ENCODE assay signal across 11 cellular contexts in the genomic region with DNA sequence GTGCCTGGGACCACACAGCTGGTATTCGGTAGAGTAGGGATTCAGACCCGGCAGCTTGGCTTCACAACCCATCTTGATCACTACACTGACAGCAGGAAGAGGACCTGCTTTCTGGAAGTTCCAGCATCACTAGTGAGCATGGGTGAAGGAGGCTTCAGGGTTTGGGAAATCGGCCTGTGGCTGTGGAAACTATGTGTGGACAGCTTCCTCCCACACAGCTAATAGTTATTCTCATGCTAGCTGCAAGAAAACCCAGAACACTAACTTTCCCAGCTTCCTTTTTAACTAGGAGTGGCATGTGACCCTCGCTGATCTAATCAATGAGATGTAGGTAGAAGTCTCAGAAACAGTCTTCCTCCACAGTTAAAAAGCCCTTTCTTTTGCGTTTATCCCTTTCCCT. TPM values are rescaled to one million over a fixed set of nuclear protein-coding genes. Genes with fewer than 3 reads are reported as not detected.
"Had no signal": no experiment of that assay in that cellular context is flagged by ENCODE, and none has a peak within 500 bp of the region (broad histone marks: within the 10 kb centered on the region; RNA-seq: fewer than 3 reads in every experiment).

No MANE protein-coding gene starts in this region.

- H3K4me2 ChIP-seq: hepatocyte had no signal

- H3K4me3 Mint-ChIP-seq: naive thymus-derived CD4-positive, alpha-beta T cell; stimulated activated memory B cell treated with anti-CD40 and anti-IgM and Interleukin-4, amounts not matched to agents 10 μg/mL and 1 μg/mL and 100 μg/mL, for 72 hours; T-helper 17 cell had no signal

- H3K4me1 Mint-ChIP-seq: T-helper 17 cell had no signal

- H3K27ac ChIP-seq: hepatocyte, parathyroid adenoma, thyroid gland had no signal

- H3K4me1 ChIP-seq: parathyroid adenoma, thyroid gland had no signal

- H3K9me3 ChIP-seq: thyroid gland had no signal

- H2AFZ ChIP-seq: hepatocyte, parathyroid adenoma had no signal

- H3K9ac ChIP-seq: parathyroid adenoma had no signal

- ATAC-seq: naive thymus-derived CD4-positive, alpha-beta T cell; stimulated activated memory B cell treated with anti-CD40 and anti-IgM and Interleukin-4, amounts not matched to agents 10 μg/mL and 1 μg/mL and 100 μg/mL, for 72 hours; T-helper 17 cell had no signal

- H3K4me3 ChIP-seq: hepatocyte, thyroid gland had no signal

- H3K27me3 Mint-ChIP-seq: stimulated activated memory B cell treated with anti-CD40 and anti-IgM and Interleukin-4, amounts not matched to agents 10 μg/mL and 1 μg/mL and 100 μg/mL, for 72 hours had no signal

- H3K36me3 ChIP-seq: thyroid gland had no signal

- H3K27me3 ChIP-seq: hepatocyte, thyroid gland had no signal

- H3K27ac Mint-ChIP-seq: naive thymus-derived CD4-positive, alpha-beta T cell; T-helper 17 cell had no signal

- H3K36me3 Mint-ChIP-seq: stimulated activated memory B cell treated with anti-CD40 and anti-IgM and Interleukin-4, amounts not matched to agents 10 μg/mL and 1 μg/mL and 100 μg/mL, for 72 hours had no signal

- DNase-seq: activated CD4-positive, CD25-positive, alpha-beta regulatory T cell treated with anti-CD3 and anti-CD28 coated beads, Interleukin-2, amount 50 U/mL, for 72 hours; activated naive CD4-positive, alpha-beta T cell; activated T-cell treated with anti-CD3 and anti-CD28 coated beads for 4 hours; aorta; islet precursor cell; naive thymus-derived CD4-positive, alpha-beta T cell; T-helper 17 cell; thyroid gland had no signal

- H3K9me3 Mint-ChIP-seq: stimulated activated memory B cell treated with anti-CD40 and anti-IgM and Interleukin-4, amounts not matched to agents 10 μg/mL and 1 μg/mL and 100 μg/mL, for 72 hours had no signal

RNA-seq across cellular contexts. Expression of gene SIRPA, which starts 36.3 kb away (rescaled TPM):
- polyA plus RNA-seq: naive thymus-derived CD4-positive, alpha-beta T cell had no signal
